Comparison of ENCODE assay signal across 9 cellular contexts in the genomic region with DNA sequence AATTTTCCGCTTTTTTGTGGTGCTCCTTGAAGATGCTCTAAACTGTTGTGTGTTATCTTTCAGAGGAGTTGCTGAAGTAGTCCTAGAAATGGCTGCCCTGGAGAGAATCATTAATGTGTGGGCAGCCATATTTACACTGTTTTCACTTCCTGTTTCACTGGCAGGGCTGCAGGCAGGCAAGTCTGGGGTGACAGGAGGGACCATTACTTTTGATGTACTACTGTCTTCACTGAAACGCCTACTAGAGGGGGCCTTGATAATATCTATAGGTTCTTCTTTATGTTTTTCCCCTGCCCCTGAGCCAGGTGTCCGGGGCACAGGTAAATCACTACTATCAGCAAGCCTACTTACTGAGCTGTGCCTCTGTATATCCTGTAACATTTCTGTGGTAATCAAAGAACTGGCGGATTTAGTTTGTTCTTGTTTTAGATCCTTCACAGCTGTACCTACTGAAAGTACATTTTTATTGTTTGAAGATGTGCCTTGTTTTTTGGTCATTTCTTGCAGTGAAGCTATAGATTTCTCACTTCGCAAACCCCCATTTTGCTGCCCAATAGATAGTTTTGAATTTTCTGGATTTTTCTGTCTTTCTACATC. TPM values are rescaled to one million over a fixed set of nuclear protein-coding genes. Genes with fewer than 3 reads are reported as not detected.
DNase-seq lines count a peak whose midpoint lies in the region; ATAC-seq lines count a peak whose summit lies in the region.
"Had no signal": no experiment of that assay in that cellular context is flagged by ENCODE, and none has a peak within 500 bp of the region (broad histone marks: within the 10 kb centered on the region; RNA-seq: fewer than 3 reads in every experiment).

No MANE protein-coding gene starts in this region.

- DNase-seq in NCI-H82 treated with DMSO at 0.1 percent for 48 hours (lab: John Stamatoyannopoulos, UW; ENCODE audit: unreplicated experiment) (no peak), NCI-H1417 treated with DMSO at 0.1 percent for 48 hours (lab: John Stamatoyannopoulos, UW) (no peak), DMS53 treated with DMSO at 0.1 percent for 48 hours (lab: John Stamatoyannopoulos, UW; ENCODE audit: unreplicated experiment) (no peak)
- no peak for DNase-seq in activated CD4-positive, alpha-beta T cell treated with anti-CD3 and anti-CD28 coated beads, Interleukin-2, amount 50 U/mL, for 48 hours
- DNase-seq: stimulated activated naive CD4-positive, alpha-beta T cell treated with Interleukin-2 at 50 U/mL for 16 hours had no signal

- ATAC-seq in GM18868 (IDR thresholded peaks at IDR 0.05; ENCODE audit: unreplicated experiment): peak; percentile 99
- ATAC-seq in GM21786 (IDR thresholded peaks at IDR 0.05; ENCODE audit: unreplicated experiment): peak; percentile 99
- peak; percentile 92 for ATAC-seq in HG03575 (IDR thresholded peaks at IDR 0.05; ENCODE audit: extremely low read depth, insufficient number of reproducible peaks, low FRiP score, unreplicated experiment)
- ATAC-seq in esophagus mucosa: peak; percentile 23

RNA-seq across cellular contexts. Expression of gene ACAT1, which starts 39.7 kb away (rescaled TPM):
- total RNA-seq in esophagus mucosa: 27.7 TPM

Comparison
In these comparisons a context has a peak if more than half of its experiments do, and no peak if none do; other contexts are left out.
1. ATAC-seq: peak in every context shown above with its lines; median percentile 99 in GM18868; 99 in GM21786; 92 in HG03575; 23 in esophagus mucosa.